In the genomic region with DNA sequence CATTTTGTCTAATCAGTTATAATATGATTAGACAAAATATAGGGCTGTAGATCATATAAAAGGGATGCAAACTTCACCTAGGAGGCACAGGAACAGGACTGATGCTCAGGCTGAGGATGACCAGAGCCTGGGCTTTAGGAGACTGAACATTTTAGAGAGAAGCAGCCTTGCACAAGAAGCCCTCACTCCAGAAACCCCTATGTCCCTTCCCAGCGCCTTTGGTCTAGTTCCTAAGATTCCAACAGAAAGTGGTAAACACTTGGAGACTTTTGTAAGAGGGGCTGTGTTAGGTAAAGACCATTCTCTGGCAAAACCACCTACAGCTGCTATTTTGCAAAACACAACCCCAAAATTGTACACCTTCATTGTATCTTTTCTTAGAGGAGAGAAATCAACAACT, we compare ENCODE assay signal across 5 cellular contexts.
"Had no signal": no experiment of that assay in that cellular context is flagged by ENCODE, and none has a peak within 500 bp of the region (broad histone marks: within the 10 kb centered on the region; RNA-seq: fewer than 3 reads in every experiment).

No MANE protein-coding gene starts in this region.

- H3K4me1 Mint-ChIP-seq: GM23338, H9 had no signal

- H3K27ac Mint-ChIP-seq: GM23338, H9 had no signal

- H3K4me3 Mint-ChIP-seq: GM23338, H9 had no signal

- H3K4me3 ChIP-seq: GM23338, K562 had no signal

- DNase-seq: H9, HCEC 1CT, IMR-90 had no signal

- ATAC-seq: GM23338, K562 had no signal

- H3K9me3 Mint-ChIP-seq: GM23338, H9 had no signal
